In the genomic region with DNA sequence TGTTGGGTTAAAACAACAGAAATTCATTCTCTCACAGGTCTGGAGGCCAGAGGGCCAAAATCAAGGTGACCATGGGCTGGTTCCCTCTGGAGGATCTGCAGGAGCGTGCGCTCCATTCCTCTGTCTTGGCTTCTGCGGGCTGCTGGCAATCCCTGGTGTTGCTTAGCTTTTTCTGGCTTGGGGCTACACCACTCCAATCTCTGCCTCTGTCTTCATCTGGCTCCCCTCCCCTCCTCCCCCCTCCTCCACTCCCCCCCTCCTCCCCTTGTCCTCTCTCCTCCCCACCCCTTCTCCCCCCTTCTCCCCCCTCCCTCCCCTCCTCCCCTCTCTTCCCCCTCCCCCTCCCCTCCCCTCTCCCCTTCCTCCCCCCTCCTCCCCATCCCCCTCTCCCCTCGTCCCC, we compare ENCODE assay signal across 4 cellular contexts.
"Had no signal": no experiment of that assay in that cellular context is flagged by ENCODE, and none has a peak within 500 bp of the region (broad histone marks: within the 10 kb centered on the region; RNA-seq: fewer than 3 reads in every experiment).

No MANE protein-coding gene starts in this region.

- ATAC-seq: GM23338 had no signal

- H3K4me3 Mint-ChIP-seq: GM23338, H9 had no signal

- DNase-seq: H9, HCEC 1CT had no signal

- H3K4me3 ChIP-seq: GM23338 had no signal

- H3K9me3 Mint-ChIP-seq: H9 had no signal

- H3K27ac Mint-ChIP-seq: GM23338, H9, IgD-negative memory B cell had no signal

- H3K4me1 Mint-ChIP-seq: GM23338, H9 had no signal
